In the genomic region with DNA sequence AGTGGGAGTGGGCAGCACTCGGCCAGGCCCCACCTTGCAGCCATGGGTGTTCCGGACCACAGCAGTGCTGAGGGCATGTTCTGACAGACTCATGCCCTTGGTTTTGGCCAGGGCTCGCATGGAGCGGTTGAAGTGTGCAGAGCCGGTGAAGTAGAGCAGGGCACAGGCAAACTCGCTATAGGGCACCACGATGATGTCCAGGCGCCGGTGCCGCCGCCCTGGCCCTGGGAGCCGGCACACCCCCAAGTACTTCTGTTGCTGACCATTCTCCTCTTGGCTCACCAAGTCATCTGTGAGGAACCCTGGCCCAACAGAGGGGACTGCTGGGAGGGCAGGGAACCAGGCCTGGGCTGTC, we compare ENCODE assay signal across 25 cellular contexts.
"Had no signal": no experiment of that assay in that cellular context is flagged by ENCODE, and none has a peak within 500 bp of the region (broad histone marks: within the 10 kb centered on the region; RNA-seq: fewer than 3 reads in every experiment).

No MANE protein-coding gene starts in this region.

- H3K9ac ChIP-seq: parathyroid adenoma had no signal

- H3K36me3 ChIP-seq: ovary, uterus had no signal

- ATAC-seq: naive thymus-derived CD8-positive, alpha-beta T cell; natural killer cell treated with Interleukin-12 subunit alpha and Interleukin-12 subunit beta and Interleukin-15 and Interleukin-18, amount 100 ng/mL, for 72 hours; psoas muscle; right cardiac atrium; right lobe of liver; stimulated activated effector memory CD8-positive, alpha-beta T cell treated with anti-CD3 and anti-CD28 coated beads, Interleukin-12 subunit alpha, Interleukin-12 subunit beta, amount 100 ng/mL, for 72 hours; stimulated activated naive B cell treated with anti-CD40 and anti-IgM and Interleukin-4, amounts not matched to agents 10 μg/mL and 1 μg/mL and 100 μg/mL, for 72 hours had no signal

- H3K4me3 ChIP-seq: ovary, psoas muscle, right lobe of liver, sigmoid colon, stomach, thoracic aorta, thyroid gland, tibial nerve, upper lobe of left lung, uterus had no signal

- H3K9me3 ChIP-seq: ovary, psoas muscle, right lobe of liver, sigmoid colon, stomach, thoracic aorta, thyroid gland, tibial nerve, upper lobe of left lung, uterus had no signal

- H2AFZ ChIP-seq: parathyroid adenoma had no signal

- H3K4me1 ChIP-seq: parathyroid adenoma, psoas muscle, right lobe of liver, sigmoid colon, stomach, thyroid gland, tibial nerve, upper lobe of left lung, uterus had no signal

- H3K27ac ChIP-seq: ovary, parathyroid adenoma, psoas muscle, right lobe of liver, sigmoid colon, stomach, thoracic aorta, thyroid gland, tibial nerve, upper lobe of left lung, uterus had no signal

- DNase-seq: nephron progenitor cell; occipital lobe; ovary; right lobe of liver; sigmoid colon; small intestine; stimulated activated CD4-positive, alpha-beta T cell treated with anti-CD3 and anti-CD28 coated beads, Interleukin-15, amount 100 ng/mL, for 24 hours; stimulated activated CD4-positive, alpha-beta T cell treated with anti-CD3 and anti-CD28 coated beads, Interleukin-2, amount 100 ng/mL, for 24 hours; stimulated activated CD4-positive, alpha-beta T cell treated with anti-CD3 and anti-CD28 coated beads, Interleukin-2, amount 100 ng/mL, for 48 hours; stimulated activated CD4-positive, alpha-beta T cell treated with anti-CD3 and anti-CD28 coated beads, Interleukin-4, amount 100 ng/mL, for 24 hours; stimulated activated naive B cell treated with anti-CD40 and anti-IgM and Interleukin-4, amounts not matched to agents 10 μg/mL and 1 μg/mL and 100 μg/mL, for 72 hours; stimulated activated naive CD4-positive, alpha-beta T cell treated with Interleukin-2 at 50 U/mL for 16 hours; stomach; thyroid gland; trophoblast cell; uterus had no signal

- H3K27me3 ChIP-seq: ovary, right lobe of liver, sigmoid colon, stomach, thyroid gland, tibial nerve, upper lobe of left lung, uterus had no signal
